In the genomic region with DNA sequence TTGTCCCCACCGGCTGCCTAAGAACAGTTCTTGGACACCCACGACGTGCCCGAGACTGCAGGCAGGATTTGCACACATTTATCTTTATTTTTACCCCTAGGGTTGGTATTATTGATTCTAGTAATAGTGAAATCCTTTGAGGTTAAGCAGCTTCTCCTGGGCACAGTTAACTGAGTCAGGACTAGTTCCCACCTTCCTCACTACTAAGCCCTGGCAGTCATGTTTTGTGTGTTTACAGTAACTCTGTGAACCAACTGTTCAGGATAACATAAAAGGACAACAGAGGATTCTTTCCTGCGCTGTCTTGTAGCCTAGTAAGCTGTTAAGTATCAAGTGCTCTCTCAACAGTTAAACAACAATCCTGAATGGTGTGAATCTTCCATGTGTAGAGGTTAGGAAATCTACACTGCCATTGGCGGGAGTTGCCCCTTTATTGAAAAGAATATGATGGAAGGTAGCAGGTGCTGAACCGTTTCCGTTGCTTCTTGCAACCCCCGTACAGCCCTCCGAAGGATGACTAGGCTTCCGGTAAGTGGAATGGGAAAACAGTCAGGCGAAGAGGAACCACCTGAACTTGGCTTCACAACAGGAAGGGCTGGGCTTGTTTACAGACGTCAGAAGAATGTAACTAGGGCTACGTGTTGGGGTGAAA, we compare ENCODE assay signal across 8 cellular contexts. TPM values are rescaled to one million over a fixed set of nuclear protein-coding genes. Genes with fewer than 3 reads are reported as not detected.
DNase-seq lines count a peak whose midpoint lies in the region; ATAC-seq, FAIRE-seq and TF ChIP-seq lines count a peak whose summit lies in the region.

No MANE protein-coding gene starts in this region.

- H3K4me1 ChIP-seq in keratinocyte (ENCODE audit: control insufficient read depth, extremely low read depth, insufficient read depth, low read length) = peaks cover 27% of the 10 kb centered on the region

- H3K36me3 ChIP-seq in SK-N-MC (ENCODE audit: insufficient read depth, low read length) = peaks cover 5% of the 10 kb centered on the region; the same call in 1 of the 2 replicates
- peaks cover 1 to 5% of the 10 kb centered on the region in 2 experiments for H3K36me3 ChIP-seq in keratinocyte (ENCODE audit: control insufficient read depth in 2 of 2, extremely low read depth in 1 of 2, insufficient read depth in 2 of 2, low read length in 2 of 2)

- no peak for TF ChIP-seq CTCF in GM12864 (IDR thresholded peaks at IDR 0.05; ENCODE audit: low read depth, low read length, missing control alignments)
- no peak for TF ChIP-seq CTCF in keratinocyte (optimal IDR thresholded peaks at IDR 0.05 in 1 of 3, IDR thresholded peaks at IDR 0.05 in 1 of 3, conservative IDR thresholded peaks at IDR 0.05 in 1 of 3; ENCODE audit: extremely low read depth in 1 of 3, insufficient read depth in 2 of 3, low read length in 3 of 3)
- no peak for TF ChIP-seq CTCF in GM10266 (IDR thresholded peaks at IDR 0.05; ENCODE audit: control insufficient read depth, insufficient read depth, low read depth, missing control alignments)

- H3K4me3 ChIP-seq in GM12864 (ENCODE audit: low read depth, low read length) = peak overlapping the region; percentile 73
- peak overlapping the region; percentile 96 for H3K4me3 ChIP-seq in SK-N-MC
- H3K4me3 ChIP-seq in keratinocyte (ENCODE audit: control insufficient read depth in 2 of 3, extremely low read depth in 1 of 3, insufficient read depth in 2 of 3, low read depth in 1 of 3, low read length in 3 of 3) = peak overlapping the region; percentile 63 to 84 (median 74)

- H3K79me2 ChIP-seq in keratinocyte (ENCODE audit: control insufficient read depth, insufficient read depth, low read length) = peaks cover 17% of the 10 kb centered on the region

- DNase-seq in GM12864 (ENCODE audit: low read depth) (no peak), SK-N-MC (ENCODE audit: low read depth, low spot score) (no peak), caudate nucleus (lab: John Stamatoyannopoulos, UW) (peak in 3 of 61 donors; percentile 5 to 24 (median 7)), keratinocyte (ENCODE audit: low read depth, low spot score) (no peak), GM10266 (ENCODE audit: extremely low spot score) (no peak)
- peak; percentile 19 for DNase-seq in stimulated activated CD4-positive, alpha-beta T cell treated with anti-CD3 and anti-CD28 coated beads, Interleukin-2, amount 100 ng/mL, for 4 hours (ENCODE audit: low read depth)

- peak overlapping the region; percentile 51 for H2AFZ ChIP-seq in keratinocyte (ENCODE audit: control insufficient read depth, low read length)

- H3K4me2 ChIP-seq in keratinocyte (ENCODE audit: control insufficient read depth, extremely low read depth, insufficient read depth, low read depth, low read length) = peak overlapping the region; percentile 93

- dilution Hi-C loops in keratinocyte (cut with MboI; ENCODE audit: extremely low pct_ligation_motif_present, low sequenced_read_pairs) = no loop called here

- H3K27me3 ChIP-seq in keratinocyte (ENCODE audit: control insufficient read depth, extremely low read depth, insufficient read depth, low read length) = no peaks in the 10 kb centered on the region

- FAIRE-seq in keratinocyte (lab: Jason Lieb, UNC) = peak; percentile 62

- H3K27ac ChIP-seq in SK-N-MC = no peak overlapping the region
- peak overlapping the region; percentile 99 for H3K27ac ChIP-seq in caudate nucleus (ENCODE audit: low read depth, low read length)
- peak overlapping the region; percentile 85 for H3K27ac ChIP-seq in keratinocyte (ENCODE audit: control insufficient read depth, insufficient read depth, low read length)

- ATAC-seq in HG03354 (IDR thresholded peaks at IDR 0.05; ENCODE audit: poor library complexity, severe bottlenecking, unreplicated experiment) = peak; percentile 1
- ATAC-seq in HG02970 (IDR thresholded peaks at IDR 0.05; ENCODE audit: low FRiP score, unreplicated experiment) = no peak

- no peaks in the 10 kb centered on the region for H3K9me3 ChIP-seq in SK-N-MC (ENCODE audit: low read depth, low read length)
- no peaks in the 10 kb centered on the region for H3K9me3 ChIP-seq in keratinocyte (ENCODE audit: control insufficient read depth, low read depth, low read length)

- H4K20me1 ChIP-seq in keratinocyte (ENCODE audit: control insufficient read depth, extremely low read depth, insufficient read depth, low read length) = no peaks in the 10 kb centered on the region

- no peaks in the 10 kb centered on the region for H3K9me1 ChIP-seq in keratinocyte (ENCODE audit: control insufficient read depth, extremely low read depth, insufficient read depth, low read length)

- H3K9ac ChIP-seq in SK-N-MC (ENCODE audit: insufficient read length) (peak overlapping the region; percentile 90), keratinocyte (ENCODE audit: control insufficient read depth, extremely low read depth, insufficient read depth, low read length) (peak overlapping the region; percentile 77)

RNA-seq across cellular contexts. Expression of a gene that starts 1.0 kb away (rescaled TPM):
- 28.6 to 48.7 TPM (median 41.9 TPM) in 3 replicates for polyA plus RNA-seq in keratinocyte
- polyA plus RNA-seq in keratinocyte (2011; ENCODE audit: low read depth) = 28.8 TPM
- 40.0 and 41.6 TPM in 2 replicates for polyA plus RNA-seq in keratinocyte (2011; cell fraction: cytosol; rRNA removed)
- polyA plus RNA-seq in keratinocyte (2011; cell fraction: nucleus; rRNA removed) = 28.3 and 32.3 TPM in 2 replicates
- 49.0 and 58.5 TPM in 2 replicates for polyA plus RNA-seq in keratinocyte (2012; ENCODE audit: low replicate concordance)
- 67.0 to 69.1 TPM (median 67.7 TPM) in 3 replicates for polyA minus RNA-seq in keratinocyte
- 61.0 TPM for polyA minus RNA-seq in keratinocyte (2011; cell fraction: cytosol; rRNA and poly(A)+ RNA removed)
- polyA minus RNA-seq in keratinocyte (2011; cell fraction: nucleus; rRNA and poly(A)+ RNA removed) = 15.2 and 31.3 TPM in 2 replicates

RNA-seq across cellular contexts. Expression of a gene that starts 33.3 kb away (rescaled TPM):
- 20.6 to 40.2 TPM (median 35.3 TPM) in 3 replicates for polyA plus RNA-seq in keratinocyte
- 99.5 TPM for polyA plus RNA-seq in keratinocyte (2011; ENCODE audit: low read depth)
- polyA plus RNA-seq in keratinocyte (2011; cell fraction: cytosol; rRNA removed) = 22.1 and 36.7 TPM in 2 replicates
- 24.4 and 27.6 TPM in 2 replicates for polyA plus RNA-seq in keratinocyte (2011; cell fraction: nucleus; rRNA removed)
- polyA plus RNA-seq in keratinocyte (2012; ENCODE audit: low replicate concordance) = 58.7 and 61.5 TPM in 2 replicates
- 11.5 to 59.4 TPM (median 28.5 TPM) in 3 replicates for polyA minus RNA-seq in keratinocyte
- 11.7 TPM for polyA minus RNA-seq in keratinocyte (2011; cell fraction: cytosol; rRNA and poly(A)+ RNA removed)
- 14.8 and 37.4 TPM in 2 replicates for polyA minus RNA-seq in keratinocyte (2011; cell fraction: nucleus; rRNA and poly(A)+ RNA removed)
